ENCODE assay signal across 8 cellular contexts in genomic region chr16:69848635-69849545, GRCh38.
A peak's percentile ranks its signal among the peaks of the same experiment; 100 is the strongest.
DNase-seq lines count a peak whose midpoint lies in the region; ATAC-seq and TF ChIP-seq lines count a peak whose summit lies in the region.

No MANE protein-coding gene starts in this region.

- 10 to 43% methylated on average over 8 of the region's 8 CpGs for WGBS in sigmoid colon, 2 donors

- TF ChIP-seq POLR2A in sigmoid colon (IDR thresholded peaks at IDR 0.05): no peak

- in situ Hi-C loops in brain microvascular endothelial cell (cut with HindIII; ENCODE audit: low pct_ligation_motif_present, low sequenced_read_pairs): no loop called here

- H3K36me3 ChIP-seq in brain microvascular endothelial cell (replicated peaks) (no peaks in the 10 kb centered on the region), sigmoid colon (no peaks in the 10 kb centered on the region)

- intact Hi-C loops in sigmoid colon (cut with DNase I): loop anchor here (2.0 kb wide), 1 partner anchor 42 kb away; no protein-coding TSS in a partner anchor

- H3K9me3 ChIP-seq in sigmoid colon: no peaks in the 10 kb centered on the region

- no peak for ATAC-seq in HG03521 (IDR thresholded peaks at IDR 0.05; ENCODE audit: unreplicated experiment)

- no peaks in the 10 kb centered on the region for H3K27me3 ChIP-seq in brain microvascular endothelial cell (replicated peaks)
- H3K27me3 ChIP-seq in sigmoid colon: no peaks in the 10 kb centered on the region

- DNase-seq in GM03348 (ENCODE audit: low spot score) (peak; percentile 94), brain microvascular endothelial cell (peak; percentile 68), hepatic stellate cell (ENCODE audit: low spot score) (peak; percentile 86), sigmoid colon (peak; percentile 93), NCI-H1436 (lab: John Stamatoyannopoulos, UW) (no peak), NCI-H524 (lab: John Stamatoyannopoulos, UW) (no peak), NCI-H1105 treated with DMSO at 0.1 percent for 48 hours (lab: John Stamatoyannopoulos, UW) (no peak)

- TF ChIP-seq EP300 in sigmoid colon (IDR thresholded peaks at IDR 0.05): peak in 1 of 4 donors; percentile 14

- H3K4me1 ChIP-seq in sigmoid colon: peaks cover 0 to 44% (median 32%) of the 10 kb centered on the region in 4 donors

- H3K27ac ChIP-seq in brain microvascular endothelial cell: peak overlapping the region; percentile 43
- peak overlapping the region; percentile 72 to 86 (median 78) for H3K27ac ChIP-seq in sigmoid colon

- peak; percentile 40 for TF ChIP-seq CTCF in brain microvascular endothelial cell (IDR thresholded peaks at IDR 0.05; ENCODE audit: low read depth, low read length, missing control alignments)
- no peak for TF ChIP-seq CTCF in sigmoid colon (IDR thresholded peaks at IDR 0.05)

- H3K4me3 ChIP-seq in brain microvascular endothelial cell (ENCODE audit: low read depth, low read length): no peak overlapping the region
- H3K4me3 ChIP-seq in sigmoid colon: no peak overlapping the region

Comparison
In these comparisons a context has a peak if more than half of its experiments do, and no peak if none do; other contexts are left out.
1. DNase-seq: peak in GM03348 (single experiment), brain microvascular endothelial cell (single experiment), hepatic stellate cell (single experiment) and sigmoid colon (single experiment); none in NCI-H1436 (single experiment), NCI-H524 (0 of 2) and NCI-H1105 treated with DMSO at 0.1 percent for 48 hours (single experiment).